Comparison of ENCODE assay signal across 8 cellular contexts in the genomic region with DNA sequence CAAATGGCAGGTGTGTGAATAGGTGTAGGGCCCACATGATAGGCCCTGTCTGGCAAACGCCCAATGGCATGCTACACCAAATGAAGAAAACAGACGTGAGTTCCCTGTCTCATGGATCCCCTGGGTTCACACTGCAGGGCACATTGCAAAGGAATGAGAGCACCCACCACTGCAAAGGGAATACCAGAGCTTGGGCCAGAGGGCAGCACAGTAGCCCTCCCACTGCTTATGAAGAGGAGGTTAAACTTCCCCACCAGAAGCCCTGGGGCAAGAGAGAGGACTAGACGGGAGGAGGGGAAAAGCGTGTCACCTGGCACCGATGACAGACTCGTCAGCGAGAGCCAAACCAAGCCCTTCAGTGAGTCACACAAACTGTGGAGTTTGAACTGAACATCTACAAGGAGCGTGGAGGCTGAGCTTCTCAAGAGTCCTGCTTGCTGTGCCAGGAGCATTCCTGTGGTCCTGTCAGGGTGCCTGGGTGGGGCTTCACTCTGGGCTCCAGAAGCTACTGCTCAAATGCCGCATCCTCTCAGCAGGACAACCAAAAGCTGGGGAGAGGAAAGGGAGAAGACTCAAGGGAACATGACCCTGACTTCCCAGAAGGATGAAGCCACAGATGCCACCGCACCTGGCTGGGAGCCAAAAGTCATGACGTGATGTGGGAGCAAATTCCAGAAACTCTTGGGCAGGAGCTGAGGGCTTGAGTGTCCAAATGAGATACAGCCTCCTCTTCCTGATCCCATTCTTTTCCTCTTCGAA.
DNase-seq lines count a peak whose midpoint lies in the region; ATAC-seq and TF ChIP-seq lines count a peak whose summit lies in the region.

No MANE protein-coding gene starts in this region.

- H3K4me3 ChIP-seq in AG09309 (ENCODE audit: control insufficient read depth, low read depth, low read length) (no peak overlapping the region), HFF-Myc (replicated peaks; ENCODE audit: low read depth, low read length) (no peak overlapping the region), fibroblast of pulmonary artery (replicated peaks; ENCODE audit: low read depth, low read length) (no peak overlapping the region)

- peak; percentile 61 for ATAC-seq in omental fat pad (ENCODE audit: low FRiP score)
- ATAC-seq in GM21390 (IDR thresholded peaks at IDR 0.05; ENCODE audit: unreplicated experiment), result no peak

- DNase-seq in AG09309 (ENCODE audit: low read depth) (peak; percentile 99), HFF-Myc (ENCODE audit: extremely low read depth, low read depth) (peak; percentile 93), SHP77 treated with DMSO at 0.1 percent for 48 hours (lab: John Stamatoyannopoulos, UW) (peak; percentile 59), fibroblast of pulmonary artery (ENCODE audit: low read depth) (peak; percentile 98), omental fat pad (ENCODE audit: low spot score) (peak; percentile 82), GDM1 (lab: John Stamatoyannopoulos, UW) (no peak)
- no peak for DNase-seq in NK-92 treated with Interleukin-12 subunit alpha and Interleukin-12 subunit beta, amount 100 ng/mL, for 24 hours (lab: John Stamatoyannopoulos, UW)

- no peak for TF ChIP-seq CTCF in AG09309 (IDR thresholded peaks at IDR 0.05; ENCODE audit: control insufficient read depth, insufficient read depth, low read depth, low read length, missing control alignments)
- no peak for TF ChIP-seq CTCF in HFF-Myc (IDR thresholded peaks at IDR 0.05; ENCODE audit: low read depth, low read length, missing control alignments)
- TF ChIP-seq CTCF in fibroblast of pulmonary artery (IDR thresholded peaks at IDR 0.05; ENCODE audit: low read length, missing control alignments), result no peak
- TF ChIP-seq CTCF in omental fat pad (IDR thresholded peaks at IDR 0.05), result no peak

Comparison
In these comparisons a context has a peak if more than half of its experiments do, and no peak if none do; other contexts are left out.
1. DNase-seq: peak in AG09309 (single experiment), HFF-Myc (single experiment), SHP77 treated with DMSO at 0.1 percent for 48 hours (single experiment), fibroblast of pulmonary artery (single experiment) and omental fat pad (single experiment); none in GDM1 (single experiment) and NK-92 treated with Interleukin-12 subunit alpha and Interleukin-12 subunit beta, amount 100 ng/mL, for 24 hours (single experiment).